In genomic region chr9:14243514-14244042, GRCh38 we compare ENCODE assay signal across 21 cellular contexts.
"Had no signal": no experiment of that assay in that cellular context is flagged by ENCODE, and none has a peak within 500 bp of the region (broad histone marks: within the 10 kb centered on the region; RNA-seq: fewer than 3 reads in every experiment).

No MANE protein-coding gene starts in this region.

- H3K27ac Mint-ChIP-seq: activated B cell treated with CpG ODN at 0.5 μM for 24 hours; activated CD8-positive, alpha-beta T cell treated with anti-CD3 and anti-CD28 coated beads, Interleukin-2, amount 10 ng/mL, durations not matched to agents 7 days and 5 days; activated naive CD4-positive, alpha-beta T cell treated with anti-CD3 and anti-CD28 coated beads, Interleukin-2, amount 50 U/mL, for 72 hours; nephron progenitor cell; T-helper 17 cell; type B pancreatic cell had no signal

- FAIRE-seq: kidney had no signal

- H3K36me3 ChIP-seq: gastroesophageal sphincter, left ventricle myocardium inferior, suprapubic skin had no signal

- H3K36me3 Mint-ChIP-seq: activated naive CD4-positive, alpha-beta T cell treated with anti-CD3 and anti-CD28 coated beads, Interleukin-2, amount 50 U/mL, for 72 hours had no signal

- H3K27me3 ChIP-seq: gastroesophageal sphincter, suprapubic skin had no signal

- H3K4me1 Mint-ChIP-seq: activated B cell treated with CpG ODN at 0.5 μM for 24 hours, T-helper 17 cell had no signal

- ATAC-seq: activated CD8-positive, alpha-beta T cell treated with anti-CD3 and anti-CD28 coated beads, Interleukin-2, amount 10 ng/mL, durations not matched to agents 7 days and 5 days; activated naive CD4-positive, alpha-beta T cell treated with anti-CD3 and anti-CD28 coated beads, Interleukin-2, amount 50 U/mL, for 72 hours; gastroesophageal sphincter; T-helper 17 cell had no signal

- H3K4me3 ChIP-seq: coronary artery, gastroesophageal sphincter, left ventricle myocardium inferior, suprapubic skin had no signal

- H3K4me3 Mint-ChIP-seq: activated B cell treated with CpG ODN at 0.5 μM for 24 hours; activated CD8-positive, alpha-beta T cell treated with anti-CD3 and anti-CD28 coated beads, Interleukin-2, amount 10 ng/mL, durations not matched to agents 7 days and 5 days; nephron progenitor cell; T-helper 17 cell; type B pancreatic cell had no signal

- H3K27ac ChIP-seq: coronary artery, gastroesophageal sphincter, left ventricle myocardium inferior, suprapubic skin had no signal

- DNase-seq: activated B cell treated with CpG ODN at 0.5 μM for 24 hours; activated CD4-positive, alpha-beta T cell treated with anti-CD3 and anti-CD28 coated beads for 48 hours; activated CD8-positive, alpha-beta memory T cell treated with anti-CD3 and anti-CD28 coated beads, Interleukin-2, amount 50 U/mL, for 4 hours; activated CD8-positive, alpha-beta T cell treated with anti-CD3 and anti-CD28 coated beads, Interleukin-2, amount 10 ng/mL, durations not matched to agents 7 days and 5 days; activated gamma-delta T cell; activated T-cell treated with anti-CD3 and anti-CD28 coated beads, Interleukin-2, amount 50 U/mL, for 48 hours; central memory CD4-positive, alpha-beta T cell; effector CD4-positive, alpha-beta T cell; kidney; left ventricle myocardium inferior; nephron progenitor cell; occipital lobe; stimulated activated CD4-positive, alpha-beta T cell treated with anti-CD3 and anti-CD28 coated beads, Interleukin-15, amount 100 ng/mL, for 24 hours; stimulated activated CD4-positive, alpha-beta T cell treated with anti-CD3 and anti-CD28 coated beads, Interleukin-4, amount 100 ng/mL, for 24 hours; stimulated activated naive CD4-positive, alpha-beta T cell treated with Interleukin-2 at 50 U/mL for 16 hours; T-helper 17 cell had no signal

- H3K27me3 Mint-ChIP-seq: activated B cell treated with CpG ODN at 0.5 μM for 24 hours, type B pancreatic cell had no signal

- H3K9me3 Mint-ChIP-seq: activated B cell treated with CpG ODN at 0.5 μM for 24 hours; activated naive CD4-positive, alpha-beta T cell treated with anti-CD3 and anti-CD28 coated beads, Interleukin-2, amount 50 U/mL, for 72 hours; nephron progenitor cell; type B pancreatic cell had no signal

- H3K9me3 ChIP-seq: gastroesophageal sphincter, left ventricle myocardium inferior, suprapubic skin had no signal
